ENCODE assay signal across 30 cellular contexts in genomic region chr3:190381356-190381940, GRCh38. TPM values are rescaled to one million over a fixed set of nuclear protein-coding genes. Genes with fewer than 3 reads are reported as not detected.
DNase-seq lines count a peak whose midpoint lies in the region; ATAC-seq, FAIRE-seq and TF ChIP-seq lines count a peak whose summit lies in the region.
"Had no signal": no experiment of that assay in that cellular context is flagged by ENCODE, and none has a peak within 500 bp of the region (broad histone marks: within the 10 kb centered on the region; RNA-seq: fewer than 3 reads in every experiment).

No MANE protein-coding gene starts in this region.

- H3K4me3 ChIP-seq in smooth muscle cell = no peak overlapping the region
- H3K4me3 ChIP-seq: ascending aorta, heart left ventricle, upper lobe of left lung had no signal

- H3K4me2 ChIP-seq in smooth muscle cell = no peak overlapping the region

- no peak overlapping the region for H2AFZ ChIP-seq in smooth muscle cell (ENCODE audit: low read depth)
- H2AFZ ChIP-seq: parathyroid adenoma had no signal

- H3K9ac ChIP-seq in smooth muscle cell (ENCODE audit: low read depth) = no peak overlapping the region
- H3K9ac ChIP-seq: parathyroid adenoma had no signal

- DNase-seq in EL = peak; percentile 33
- peak; percentile 36 for DNase-seq in RCC 7860 (ENCODE audit: low spot score)
- DNase-seq in fibroblast of peridontal ligament (ENCODE audit: extremely low read depth) = peak; percentile 53
- DNase-seq in smooth muscle cell (lab: John Stamatoyannopoulos, UW; ENCODE audit: unreplicated experiment) = no peak
- no peak for DNase-seq in hypothalamus (lab: John Stamatoyannopoulos, UW)
- DNase-seq: activated CD4-positive, alpha-beta T cell treated with anti-CD3 and anti-CD28 coated beads for 36 hours; activated effector memory CD4-positive, alpha-beta T cell treated with Interleukin-2 at 50 U/mL for 16 hours; activated T-cell treated with anti-CD3 and anti-CD28 coated beads for 4 hours; CD4-positive, alpha-beta memory T cell; central memory CD4-positive, alpha-beta T cell; endodermal cell; GOT3; heart left ventricle; left cardiac atrium; MM.1S; NCI-H1436; NCI-H2107; NCI-H446 treated with DMSO at 0.1 percent for 48 hours; right cardiac atrium; SHP77; stimulated activated CD4-positive, alpha-beta T cell treated with anti-CD3 and anti-CD28 coated beads, Interleukin-12 subunit alpha, Interleukin-12 subunit beta, amount 100 ng/mL, for 4 hours; stimulated activated CD4-positive, alpha-beta T cell treated with anti-CD3 and anti-CD28 coated beads, Interleukin-4, amount 100 ng/mL, for 1 hour; upper lobe of left lung had no signal

- no peaks in the 10 kb centered on the region for H3K79me2 ChIP-seq in smooth muscle cell (ENCODE audit: low read depth)
- H3K79me2 ChIP-seq: parathyroid adenoma had no signal

- H3F3A ChIP-seq in smooth muscle cell (ENCODE audit: low read depth) = no peaks in the 10 kb centered on the region

- no peaks in the 10 kb centered on the region for H4K20me1 ChIP-seq in smooth muscle cell (ENCODE audit: low read depth)

- ATAC-seq in GM18858 (IDR thresholded peaks at IDR 0.05; ENCODE audit: unreplicated experiment) (no peak), HG02884 (IDR thresholded peaks at IDR 0.05; ENCODE audit: unreplicated experiment) (no peak)
- ATAC-seq: heart left ventricle, right cardiac atrium had no signal

- FAIRE-seq in RCC 7860 (lab: Jason Lieb, UNC) = peak; percentile 66

- no peaks in the 10 kb centered on the region for H3K27me3 ChIP-seq in smooth muscle cell (ENCODE audit: low read depth)
- H3K27me3 ChIP-seq: ascending aorta, heart left ventricle, upper lobe of left lung had no signal

- no peaks in the 10 kb centered on the region for H3K9me3 ChIP-seq in smooth muscle cell (replicated peaks; ENCODE audit: low read depth)
- H3K9me3 ChIP-seq: ascending aorta, heart left ventricle, upper lobe of left lung had no signal

- H3K27ac ChIP-seq in smooth muscle cell (ENCODE audit: low read depth) = peak overlapping the region; percentile 40
- H3K27ac ChIP-seq: ascending aorta, heart left ventricle, parathyroid adenoma, upper lobe of left lung had no signal

- peaks cover 8% of the 10 kb centered on the region for H3K4me1 ChIP-seq in smooth muscle cell (ENCODE audit: low read depth)
- H3K4me1 ChIP-seq: ascending aorta, heart left ventricle, parathyroid adenoma had no signal

- H3K36me3 ChIP-seq in smooth muscle cell (ENCODE audit: low read depth) = no peaks in the 10 kb centered on the region
- H3K36me3 ChIP-seq: ascending aorta, heart left ventricle, upper lobe of left lung had no signal

- TF ChIP-seq CTCF in smooth muscle cell (IDR thresholded peaks at IDR 0.05; ENCODE audit: borderline replicate concordance, insufficient read depth, poor library complexity, severe bottlenecking) = no peak

RNA-seq across cellular contexts. Expression of gene CLDN16, which starts 6.5 kb away (rescaled TPM):
- total RNA-seq in smooth muscle cell = 0.13 and 0.45 TPM in 2 replicates
- polyA plus RNA-seq in smooth muscle cell = 0.40 TPM in 1 of 2 replicates, not detected in the other
- total RNA-seq: activated CD4-positive, alpha-beta T cell treated with anti-CD3 and anti-CD28 coated beads for 36 hours; ascending aorta; CD4-positive, alpha-beta memory T cell; G401; lung microvascular endothelial cell; right cardiac atrium had no signal
- polyA plus RNA-seq: CD4-positive, alpha-beta memory T cell; heart left ventricle; neural cell had no signal

RNA-seq across cellular contexts. Expression of gene CLDN1, which starts 59.2 kb away (rescaled TPM):
- 25.5 and 30.5 TPM in 2 replicates for total RNA-seq in smooth muscle cell
- polyA plus RNA-seq in smooth muscle cell = 3.8 and 6.2 TPM in 2 replicates
- total RNA-seq: CD4-positive, alpha-beta memory T cell; G401 had no signal
- polyA plus RNA-seq: CD4-positive, alpha-beta memory T cell had no signal

Comparison
In these comparisons a context has a peak if more than half of its experiments do, and no peak if none do; other contexts are left out.
1. DNase-seq: peak in EL (single experiment), RCC 7860 (single experiment) and fibroblast of peridontal ligament (single experiment); none in smooth muscle cell (single experiment) and hypothalamus (0 of 51).